Comparison of ENCODE assay signal across 16 cellular contexts in the genomic region with DNA sequence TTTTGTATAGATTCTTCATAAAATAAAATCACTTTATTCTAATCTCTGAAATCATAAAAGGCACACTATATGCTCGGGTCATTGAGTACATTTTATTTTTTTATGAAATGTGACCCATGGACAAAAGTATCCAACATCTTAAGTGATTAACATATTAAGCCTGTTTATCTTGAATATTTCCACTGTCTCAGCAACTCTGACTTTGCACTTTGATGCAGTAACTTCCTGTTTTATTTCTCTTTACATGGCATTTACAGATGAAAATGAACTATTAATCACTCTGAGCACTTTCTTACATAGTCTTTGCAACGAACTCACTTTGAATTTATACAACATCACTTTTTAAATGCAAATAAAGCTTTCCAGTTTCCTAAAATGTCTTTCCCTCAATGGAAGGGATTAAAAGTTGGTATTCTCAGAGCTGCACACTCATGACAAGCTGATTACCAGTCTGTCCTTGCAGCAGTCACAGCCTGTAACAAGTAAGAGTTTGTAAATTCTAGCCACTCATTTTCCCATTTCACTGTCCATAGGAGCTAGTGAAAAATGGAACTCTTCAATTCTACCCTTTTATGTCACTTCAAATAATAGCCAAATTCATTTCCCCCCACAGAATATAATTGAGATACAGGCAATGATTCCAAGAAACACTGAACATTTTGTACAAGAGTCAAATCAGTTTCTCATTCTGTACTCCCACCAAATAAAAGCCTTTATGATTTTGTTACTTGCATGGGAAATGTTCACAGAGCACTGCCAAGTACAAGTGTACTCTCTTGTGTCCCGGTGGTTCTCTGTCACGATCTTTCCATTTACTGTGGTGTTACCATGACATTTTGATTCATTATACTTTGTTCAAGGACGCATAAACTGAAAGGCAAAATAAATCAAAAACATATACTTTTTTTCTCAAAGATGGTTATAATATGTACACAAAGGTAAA.
DNase-seq lines count a peak whose midpoint lies in the region; ATAC-seq, FAIRE-seq and TF ChIP-seq lines count a peak whose summit lies in the region.
"Had no signal": no experiment of that assay in that cellular context is flagged by ENCODE, and none has a peak within 500 bp of the region (broad histone marks: within the 10 kb centered on the region; RNA-seq: fewer than 3 reads in every experiment).

No MANE protein-coding gene starts in this region.

- intact Hi-C loops in GM12878 (cut with micrococcal nuclease; ENCODE audit: unreplicated experiment), result no loop called here

- TF ChIP-seq POLR2A in GM12878 (IDR thresholded peaks at IDR 0.05; ENCODE audit: low read depth, low read length) (no peak), gastroesophageal sphincter (IDR thresholded peaks at IDR 0.05) (no peak)

- H3K27ac ChIP-seq in MM.1S (ENCODE audit: low read length), result peak overlapping the region; percentile 58; the same call in 1 of the 2 replicates
- H3K27ac ChIP-seq in GM12878 (ENCODE audit: control insufficient read depth, insufficient read depth), result no peak overlapping the region
- H3K27ac ChIP-seq in gastroesophageal sphincter, result no peak overlapping the region
- H3K27ac ChIP-seq: ascending aorta had no signal

- H3K27me3 Mint-ChIP-seq in natural killer cell treated with Interleukin-12 subunit alpha and Interleukin-12 subunit beta and Interleukin-15 and Interleukin-18, amount 100 ng/mL, for 72 hours, result no peaks in the 10 kb centered on the region

- no peaks in the 10 kb centered on the region for H3K9me2 ChIP-seq in MM.1S (replicated peaks; ENCODE audit: insufficient read depth, low read length)

- ATAC-seq in GM12878 (peak; percentile 69), HG02798 (IDR thresholded peaks at IDR 0.05; ENCODE audit: poor library complexity, unreplicated experiment) (no peak), gastroesophageal sphincter (no peak), HG03439 (IDR thresholded peaks at IDR 0.05; ENCODE audit: unreplicated experiment) (no peak)
- no peak for ATAC-seq in natural killer cell treated with Interleukin-12 subunit alpha and Interleukin-12 subunit beta and Interleukin-15 and Interleukin-18, amount 100 ng/mL, for 72 hours
- ATAC-seq: esophagus mucosa, sciatic nerve had no signal

- H3K4me2 ChIP-seq in MM.1S (ENCODE audit: low read depth, low read length), result peak overlapping the region; percentile 70
- H3K4me2 ChIP-seq in GM12878 (ENCODE audit: control insufficient read depth, insufficient read depth), result no peak overlapping the region

- peak; percentile 6 for DNase-seq in EH (ENCODE audit: low read depth)
- DNase-seq in MM.1S, result peak; percentile 45
- no peak for DNase-seq in GM12878 (ENCODE audit: low read depth, low spot score)
- no peak for DNase-seq in natural killer cell treated with Interleukin-12 subunit alpha and Interleukin-12 subunit beta and Interleukin-15 and Interleukin-18, amount 100 ng/mL, for 72 hours (ENCODE audit: low spot score)
- no peak for DNase-seq in 8988T
- DNase-seq: activated CD4-positive, alpha-beta T cell treated with anti-CD3 and anti-CD28 coated beads for 4 hours; Caco-2; NCI-H1436; NCI-H774; SW 1271 had no signal

- no peaks in the 10 kb centered on the region for H3K36me3 Mint-ChIP-seq in natural killer cell treated with Interleukin-12 subunit alpha and Interleukin-12 subunit beta and Interleukin-15 and Interleukin-18, amount 100 ng/mL, for 72 hours

- peaks cover 11% of the 10 kb centered on the region; the same call in 1 of the 2 replicates for H3K4me1 ChIP-seq in MM.1S (ENCODE audit: low read length)
- no peaks in the 10 kb centered on the region for H3K4me1 ChIP-seq in GM12878 (ENCODE audit: control insufficient read depth, insufficient read depth, low read length)
- no peaks in the 10 kb centered on the region for H3K4me1 ChIP-seq in gastroesophageal sphincter
- H3K4me1 ChIP-seq: ascending aorta, Caco-2 had no signal

- FAIRE-seq in GM12878 (lab: Jason Lieb, UNC), result no peak

- CTCF ChIA-PET in GM12878 (lab: Yijun Ruan, JAX), result interaction anchor here (0.8 to 1.3 kb wide), 2 partner anchors 12 to 106 kb away, joined by 3 read pairs; no protein-coding TSS in a partner anchor

- H3K27me3 ChIP-seq in MM.1S (replicated peaks; ENCODE audit: insufficient read depth, low read length) (no peaks in the 10 kb centered on the region), GM12878 (replicated peaks in 1 of 2; ENCODE audit: control insufficient read depth in 2 of 2, insufficient read depth in 2 of 2, low read length in 1 of 2) (no peaks in the 10 kb centered on the region), gastroesophageal sphincter (no peaks in the 10 kb centered on the region)
- H3K27me3 ChIP-seq: ascending aorta had no signal

- H2AFZ ChIP-seq in MM.1S (ENCODE audit: low read length), result peak overlapping the region; percentile 72
- no peak overlapping the region for H2AFZ ChIP-seq in GM12878 (ENCODE audit: control insufficient read depth, low read depth, low read length)

- TF ChIP-seq CTCF in MM.1S (IDR thresholded peaks at IDR 0.05; ENCODE audit: low read length), result no peak
- no peak for TF ChIP-seq CTCF in GM12878 (IDR thresholded peaks at IDR 0.05 in 2 of 3, conservative IDR thresholded peaks at IDR 0.05 in 1 of 3; ENCODE audit: control insufficient read depth in 2 of 3, extremely low read depth in 1 of 3, insufficient read depth in 1 of 3, low read depth in 3 of 3, low read length in 3 of 3)
- TF ChIP-seq CTCF in gastroesophageal sphincter (IDR thresholded peaks at IDR 0.05), result no peak

- peak overlapping the region; percentile 22 for H3K4me3 Mint-ChIP-seq in natural killer cell treated with Interleukin-12 subunit alpha and Interleukin-12 subunit beta and Interleukin-15 and Interleukin-18, amount 100 ng/mL, for 72 hours

- no peaks in the 10 kb centered on the region for H3K36me3 ChIP-seq in MM.1S (replicated peaks; ENCODE audit: insufficient read depth, low read length)
- no peaks in the 10 kb centered on the region for H3K36me3 ChIP-seq in GM12878 (ENCODE audit: control insufficient read depth in 2 of 2, insufficient read depth in 2 of 2, low read length in 1 of 2)
- no peaks in the 10 kb centered on the region for H3K36me3 ChIP-seq in gastroesophageal sphincter
- H3K36me3 ChIP-seq: ascending aorta had no signal

- 17% methylated on average over 5 of the region's 5 CpGs for WGBS in GM12878 (ENCODE audit: insufficient coverage, insufficient replicate concordance, low lambda C conversion rate, missing lambda C conversion rate)
- WGBS in gastroesophageal sphincter (ENCODE audit: low coverage in 1 of 2), 2 donors, result 19 to 46% methylated on average over 5 of the region's 5 CpGs

- H3K79me2 ChIP-seq in MM.1S (ENCODE audit: low read length), result no peaks in the 10 kb centered on the region
- no peaks in the 10 kb centered on the region for H3K79me2 ChIP-seq in GM12878 (ENCODE audit: control insufficient read depth, insufficient read depth, low read length)

- H3K4me3 ChIP-seq in MM.1S (ENCODE audit: low read length) (peak overlapping the region; percentile 27; the same call in 1 of the 2 replicates), GM12878 (no peak overlapping the region), gastroesophageal sphincter (no peak overlapping the region)
- H3K4me3 ChIP-seq: ascending aorta had no signal

- H3K4me1 Mint-ChIP-seq in natural killer cell treated with Interleukin-12 subunit alpha and Interleukin-12 subunit beta and Interleukin-15 and Interleukin-18, amount 100 ng/mL, for 72 hours (ENCODE audit: low read depth in 2 of 2), result peaks cover 6 to 8% of the 10 kb centered on the region in 2 donors

- BruUV-seq in GM12878 (replicated peaks; lab: Mats Ljungman, UMichigan), result no TSS peak

- peak overlapping the region in 1 of 2 donors; percentile 3 for H3K27ac Mint-ChIP-seq in natural killer cell treated with Interleukin-12 subunit alpha and Interleukin-12 subunit beta and Interleukin-15 and Interleukin-18, amount 100 ng/mL, for 72 hours

- RAD21 ChIA-PET in GM12878 (lab: Charles Lee; ENCODE audit: unreplicated experiment), result interaction anchor here (1.0 to 1.7 kb wide), 6 partner anchors 9 to 258 kb away, joined by 3 to 5 read pairs (median 3); no protein-coding TSS in a partner anchor

- H4K20me1 ChIP-seq in MM.1S (ENCODE audit: insufficient read depth, low read length) (no peaks in the 10 kb centered on the region), GM12878 (ENCODE audit: control insufficient read depth, insufficient read depth) (no peaks in the 10 kb centered on the region)

- POLR2A ChIA-PET in GM12878 (lab: Charles Lee), result no interaction called here

- SMC1A ChIA-PET in GM12878 (lab: Charles Lee; ENCODE audit: uncharacterized antibody, unreplicated experiment), result interaction anchor here (0.5 to 1.4 kb wide), 6 partner anchors 9 to 377 kb away, joined by 3 to 5 read pairs (median 3); no protein-coding TSS in a partner anchor

- H3K9me3 ChIP-seq in MM.1S (replicated peaks; ENCODE audit: insufficient read depth, low read length), result no peaks in the 10 kb centered on the region
- no peaks in the 10 kb centered on the region; the same call in 2 of the 3 replicates for H3K9me3 ChIP-seq in GM12878 (replicated peaks; ENCODE audit: control insufficient read depth, insufficient read depth, low read length)
- no peaks in the 10 kb centered on the region for H3K9me3 ChIP-seq in gastroesophageal sphincter
- H3K9me3 ChIP-seq: ascending aorta had no signal

- in situ Hi-C loops in GM12878 (cut with MboI), result no loop called here

- TF ChIP-seq RAD21 in GM12878 (IDR thresholded peaks at IDR 0.05; ENCODE audit: insufficient read depth, low read depth, low read length), result no peak

- H3K9me3 Mint-ChIP-seq in natural killer cell treated with Interleukin-12 subunit alpha and Interleukin-12 subunit beta and Interleukin-15 and Interleukin-18, amount 100 ng/mL, for 72 hours, result peaks cover 3% of the 10 kb centered on the region

- H3K9ac ChIP-seq in MM.1S (ENCODE audit: low read length), result peak overlapping the region; percentile 23; the same call in 1 of the 2 replicates
- H3K9ac ChIP-seq in GM12878 (ENCODE audit: control insufficient read depth, insufficient read depth, low read length), result no peak overlapping the region

- no peaks in the 10 kb centered on the region for H3F3A ChIP-seq in MM.1S (ENCODE audit: insufficient read depth, low read length)

- TF ChIP-seq EP300 in GM12878 (IDR thresholded peaks at IDR 0.05; ENCODE audit: borderline replicate concordance in 1 of 2, control insufficient read depth in 1 of 2, low read depth in 2 of 2, low read length in 2 of 2), result no peak
- no peak for TF ChIP-seq EP300 in gastroesophageal sphincter (IDR thresholded peaks at IDR 0.05)

TF ChIP-seq in GM12878, 131 proteins besides CTCF, POLR2A, EP300 and RAD21:
- no peak for TF ChIP-seq E2F4 (IDR thresholded peaks at IDR 0.05; ENCODE audit: low read depth, low read length)
- TF ChIP-seq GABPA (IDR thresholded peaks at IDR 0.05; ENCODE audit: low read depth), result no peak
- 0 out of 2 replicates have a peak, but pooled peaks have one; percentile 28 for TF ChIP-seq SMARCA5 (IDR thresholded peaks at IDR 0.05)

Comparison
In these comparisons a context has a peak if more than half of its experiments do, and no peak if none do; other contexts are left out.
1. DNase-seq: peak in EH (single experiment) and MM.1S (single experiment); none in GM12878 (single experiment), natural killer cell treated with Interleukin-12 subunit alpha and Interleukin-12 subunit beta and Interleukin-15 and Interleukin-18, amount 100 ng/mL, for 72 hours (single experiment) and 8988T (single experiment).